ENCODE assay signal across 2 cellular contexts in the genomic region with DNA sequence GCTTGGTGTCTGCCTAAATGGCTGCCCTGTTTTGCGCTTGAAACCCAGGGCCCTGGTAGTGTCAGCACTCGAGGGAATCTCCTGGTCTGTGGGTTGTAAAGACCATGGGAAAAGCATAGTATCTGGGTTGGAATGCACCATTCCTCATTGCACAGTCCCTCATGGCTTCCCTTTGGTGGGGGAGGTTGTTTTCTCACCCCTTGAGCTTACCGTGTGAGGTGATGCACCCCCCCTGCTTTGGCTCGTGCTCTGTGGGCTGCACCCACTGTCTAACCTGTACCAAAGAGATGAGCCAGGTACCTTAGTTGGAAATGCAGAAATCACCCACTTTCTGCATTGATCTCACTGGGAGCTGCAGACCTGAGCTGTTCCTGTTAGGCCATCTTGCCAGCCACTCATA.
TF ChIP-seq lines count a peak whose summit lies in the region.

No MANE protein-coding gene starts in this region.

TF ChIP-seq in IMR-90, 13 proteins besides CTCF, POLR2A, EP300 and RAD21:
- TF ChIP-seq CEBPB (IDR thresholded peaks at IDR 0.05; ENCODE audit: low read depth, low read length), result no peak
- no peak for TF ChIP-seq FOS (IDR thresholded peaks at IDR 0.05; ENCODE audit: low read depth, low read length)
- TF ChIP-seq, protein P1, sequence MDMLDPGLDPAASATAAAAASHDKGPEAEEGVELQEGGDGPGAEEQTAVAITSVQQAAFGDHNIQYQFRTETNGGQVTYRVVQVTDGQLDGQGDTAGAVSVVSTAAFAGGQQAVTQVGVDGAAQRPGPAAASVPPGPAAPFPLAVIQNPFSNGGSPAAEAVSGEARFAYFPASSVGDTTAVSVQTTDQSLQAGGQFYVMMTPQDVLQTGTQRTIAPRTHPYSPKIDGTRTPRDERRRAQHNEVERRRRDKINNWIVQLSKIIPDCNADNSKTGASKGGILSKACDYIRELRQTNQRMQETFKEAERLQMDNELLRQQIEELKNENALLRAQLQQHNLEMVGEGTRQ (IDR thresholded peaks at IDR 0.05; ENCODE audit: low read depth, low read length), result no peak
- TF ChIP-seq MXI1 (IDR thresholded peaks at IDR 0.05; ENCODE audit: borderline replicate concordance, low read depth, low read length), result no peak
- TF ChIP-seq MAZ (IDR thresholded peaks at IDR 0.05; ENCODE audit: borderline replicate concordance, low read depth, low read length), result no peak
- no peak for TF ChIP-seq RCOR1 (IDR thresholded peaks at IDR 0.05; ENCODE audit: insufficient replicate concordance, low read length)
- TF ChIP-seq RFX5 (IDR thresholded peaks at IDR 0.05; ENCODE audit: low read depth, low read length), result no peak
- TF ChIP-seq, protein P2, sequence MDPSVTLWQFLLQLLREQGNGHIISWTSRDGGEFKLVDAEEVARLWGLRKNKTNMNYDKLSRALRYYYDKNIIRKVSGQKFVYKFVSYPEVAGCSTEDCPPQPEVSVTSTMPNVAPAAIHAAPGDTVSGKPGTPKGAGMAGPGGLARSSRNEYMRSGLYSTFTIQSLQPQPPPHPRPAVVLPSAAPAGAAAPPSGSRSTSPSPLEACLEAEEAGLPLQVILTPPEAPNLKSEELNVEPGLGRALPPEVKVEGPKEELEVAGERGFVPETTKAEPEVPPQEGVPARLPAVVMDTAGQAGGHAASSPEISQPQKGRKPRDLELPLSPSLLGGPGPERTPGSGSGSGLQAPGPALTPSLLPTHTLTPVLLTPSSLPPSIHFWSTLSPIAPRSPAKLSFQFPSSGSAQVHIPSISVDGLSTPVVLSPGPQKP (IDR thresholded peaks at IDR 0.05; ENCODE audit: borderline replicate concordance, low read depth, low read length), result no peak
- TF ChIP-seq CHD1 (IDR thresholded peaks at IDR 0.05; ENCODE audit: low read depth, low read length), result no peak
- no peak for TF ChIP-seq BHLHE40 (IDR thresholded peaks at IDR 0.05; ENCODE audit: low read depth, low read length)
- no peak for TF ChIP-seq SMC3 (IDR thresholded peaks at IDR 0.05; ENCODE audit: low read depth, low read length)
- TF ChIP-seq NFE2L2 (IDR thresholded peaks at IDR 0.05; ENCODE audit: low read depth, low read length), result no peak
- TF ChIP-seq MAFK (IDR thresholded peaks at IDR 0.05; ENCODE audit: low read depth, low read length), result no peak

TF ChIP-seq in WTC11, 78 proteins besides CTCF, POLR2A, EP300 and RAD21:
- TF ChIP-seq MYBL2 (CRISPR knock-in tag; IDR thresholded peaks at IDR 0.05) (no peak), SMAD3 (CRISPR knock-in tag; IDR thresholded peaks at IDR 0.05; ENCODE audit: borderline replicate concordance) (no peak), ELF4 (CRISPR knock-in tag; IDR thresholded peaks at IDR 0.05; ENCODE audit: low read depth) (no peak), ESRRA (CRISPR knock-in tag; IDR thresholded peaks at IDR 0.05; ENCODE audit: borderline replicate concordance) (no peak), ZNF219 (CRISPR knock-in tag; IDR thresholded peaks at IDR 0.05; ENCODE audit: borderline replicate concordance) (no peak), SP1 (CRISPR knock-in tag; conservative IDR thresholded peaks at IDR 0.05) (no peak), JAZF1 (CRISPR knock-in tag; IDR thresholded peaks at IDR 0.05) (no peak), GABPB1 (CRISPR knock-in tag; IDR thresholded peaks at IDR 0.05) (no peak), ZNF425 (CRISPR knock-in tag; conservative IDR thresholded peaks at IDR 0.05) (no peak), RELA (CRISPR knock-in tag; IDR thresholded peaks at IDR 0.05; ENCODE audit: borderline replicate concordance) (no peak), USF1 (CRISPR knock-in tag; IDR thresholded peaks at IDR 0.05) (no peak), GTF2I (CRISPR knock-in tag; conservative IDR thresholded peaks at IDR 0.05) (no peak), ETV6 (CRISPR knock-in tag; IDR thresholded peaks at IDR 0.05) (no peak), KAT7 (CRISPR knock-in tag; IDR thresholded peaks at IDR 0.05; ENCODE audit: borderline replicate concordance) (no peak)
- TF ChIP-seq, protein P3, sequence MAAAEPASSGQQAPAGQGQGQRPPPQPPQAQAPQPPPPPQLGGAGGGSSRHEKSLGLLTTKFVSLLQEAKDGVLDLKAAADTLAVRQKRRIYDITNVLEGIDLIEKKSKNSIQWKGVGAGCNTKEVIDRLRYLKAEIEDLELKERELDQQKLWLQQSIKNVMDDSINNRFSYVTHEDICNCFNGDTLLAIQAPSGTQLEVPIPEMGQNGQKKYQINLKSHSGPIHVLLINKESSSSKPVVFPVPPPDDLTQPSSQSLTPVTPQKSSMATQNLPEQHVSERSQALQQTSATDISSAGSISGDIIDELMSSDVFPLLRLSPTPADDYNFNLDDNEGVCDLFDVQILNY (CRISPR knock-in tag; IDR thresholded peaks at IDR 0.05), result no peak
- TF ChIP-seq, protein P4, sequence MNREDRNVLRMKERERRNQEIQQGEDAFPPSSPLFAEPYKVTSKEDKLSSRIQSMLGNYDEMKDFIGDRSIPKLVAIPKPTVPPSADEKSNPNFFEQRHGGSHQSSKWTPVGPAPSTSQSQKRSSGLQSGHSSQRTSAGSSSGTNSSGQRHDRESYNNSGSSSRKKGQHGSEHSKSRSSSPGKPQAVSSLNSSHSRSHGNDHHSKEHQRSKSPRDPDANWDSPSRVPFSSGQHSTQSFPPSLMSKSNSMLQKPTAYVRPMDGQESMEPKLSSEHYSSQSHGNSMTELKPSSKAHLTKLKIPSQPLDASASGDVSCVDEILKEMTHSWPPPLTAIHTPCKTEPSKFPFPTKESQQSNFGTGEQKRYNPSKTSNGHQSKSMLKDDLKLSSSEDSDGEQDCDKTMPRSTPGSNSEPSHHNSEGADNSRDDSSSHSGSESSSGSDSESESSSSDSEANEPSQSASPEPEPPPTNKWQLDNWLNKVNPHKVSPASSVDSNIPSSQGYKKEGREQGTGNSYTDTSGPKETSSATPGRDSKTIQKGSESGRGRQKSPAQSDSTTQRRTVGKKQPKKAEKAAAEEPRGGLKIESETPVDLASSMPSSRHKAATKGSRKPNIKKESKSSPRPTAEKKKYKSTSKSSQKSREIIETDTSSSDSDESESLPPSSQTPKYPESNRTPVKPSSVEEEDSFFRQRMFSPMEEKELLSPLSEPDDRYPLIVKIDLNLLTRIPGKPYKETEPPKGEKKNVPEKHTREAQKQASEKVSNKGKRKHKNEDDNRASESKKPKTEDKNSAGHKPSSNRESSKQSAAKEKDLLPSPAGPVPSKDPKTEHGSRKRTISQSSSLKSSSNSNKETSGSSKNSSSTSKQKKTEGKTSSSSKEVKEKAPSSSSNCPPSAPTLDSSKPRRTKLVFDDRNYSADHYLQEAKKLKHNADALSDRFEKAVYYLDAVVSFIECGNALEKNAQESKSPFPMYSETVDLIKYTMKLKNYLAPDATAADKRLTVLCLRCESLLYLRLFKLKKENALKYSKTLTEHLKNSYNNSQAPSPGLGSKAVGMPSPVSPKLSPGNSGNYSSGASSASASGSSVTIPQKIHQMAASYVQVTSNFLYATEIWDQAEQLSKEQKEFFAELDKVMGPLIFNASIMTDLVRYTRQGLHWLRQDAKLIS (CRISPR knock-in tag; IDR thresholded peaks at IDR 0.05; ENCODE audit: borderline replicate concordance), result no peak
- TF ChIP-seq, protein P5, sequence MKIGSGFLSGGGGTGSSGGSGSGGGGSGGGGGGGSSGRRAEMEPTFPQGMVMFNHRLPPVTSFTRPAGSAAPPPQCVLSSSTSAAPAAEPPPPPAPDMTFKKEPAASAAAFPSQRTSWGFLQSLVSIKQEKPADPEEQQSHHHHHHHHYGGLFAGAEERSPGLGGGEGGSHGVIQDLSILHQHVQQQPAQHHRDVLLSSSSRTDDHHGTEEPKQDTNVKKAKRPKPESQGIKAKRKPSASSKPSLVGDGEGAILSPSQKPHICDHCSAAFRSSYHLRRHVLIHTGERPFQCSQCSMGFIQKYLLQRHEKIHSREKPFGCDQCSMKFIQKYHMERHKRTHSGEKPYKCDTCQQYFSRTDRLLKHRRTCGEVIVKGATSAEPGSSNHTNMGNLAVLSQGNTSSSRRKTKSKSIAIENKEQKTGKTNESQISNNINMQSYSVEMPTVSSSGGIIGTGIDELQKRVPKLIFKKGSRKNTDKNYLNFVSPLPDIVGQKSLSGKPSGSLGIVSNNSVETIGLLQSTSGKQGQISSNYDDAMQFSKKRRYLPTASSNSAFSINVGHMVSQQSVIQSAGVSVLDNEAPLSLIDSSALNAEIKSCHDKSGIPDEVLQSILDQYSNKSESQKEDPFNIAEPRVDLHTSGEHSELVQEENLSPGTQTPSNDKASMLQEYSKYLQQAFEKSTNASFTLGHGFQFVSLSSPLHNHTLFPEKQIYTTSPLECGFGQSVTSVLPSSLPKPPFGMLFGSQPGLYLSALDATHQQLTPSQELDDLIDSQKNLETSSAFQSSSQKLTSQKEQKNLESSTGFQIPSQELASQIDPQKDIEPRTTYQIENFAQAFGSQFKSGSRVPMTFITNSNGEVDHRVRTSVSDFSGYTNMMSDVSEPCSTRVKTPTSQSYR (CRISPR knock-in tag; IDR thresholded peaks at IDR 0.05), result no peak
- TF ChIP-seq, protein P6, sequence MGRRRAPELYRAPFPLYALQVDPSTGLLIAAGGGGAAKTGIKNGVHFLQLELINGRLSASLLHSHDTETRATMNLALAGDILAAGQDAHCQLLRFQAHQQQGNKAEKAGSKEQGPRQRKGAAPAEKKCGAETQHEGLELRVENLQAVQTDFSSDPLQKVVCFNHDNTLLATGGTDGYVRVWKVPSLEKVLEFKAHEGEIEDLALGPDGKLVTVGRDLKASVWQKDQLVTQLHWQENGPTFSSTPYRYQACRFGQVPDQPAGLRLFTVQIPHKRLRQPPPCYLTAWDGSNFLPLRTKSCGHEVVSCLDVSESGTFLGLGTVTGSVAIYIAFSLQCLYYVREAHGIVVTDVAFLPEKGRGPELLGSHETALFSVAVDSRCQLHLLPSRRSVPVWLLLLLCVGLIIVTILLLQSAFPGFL (CRISPR knock-in tag; IDR thresholded peaks at IDR 0.05; ENCODE audit: borderline replicate concordance), result no peak
- TF ChIP-seq, protein P7, sequence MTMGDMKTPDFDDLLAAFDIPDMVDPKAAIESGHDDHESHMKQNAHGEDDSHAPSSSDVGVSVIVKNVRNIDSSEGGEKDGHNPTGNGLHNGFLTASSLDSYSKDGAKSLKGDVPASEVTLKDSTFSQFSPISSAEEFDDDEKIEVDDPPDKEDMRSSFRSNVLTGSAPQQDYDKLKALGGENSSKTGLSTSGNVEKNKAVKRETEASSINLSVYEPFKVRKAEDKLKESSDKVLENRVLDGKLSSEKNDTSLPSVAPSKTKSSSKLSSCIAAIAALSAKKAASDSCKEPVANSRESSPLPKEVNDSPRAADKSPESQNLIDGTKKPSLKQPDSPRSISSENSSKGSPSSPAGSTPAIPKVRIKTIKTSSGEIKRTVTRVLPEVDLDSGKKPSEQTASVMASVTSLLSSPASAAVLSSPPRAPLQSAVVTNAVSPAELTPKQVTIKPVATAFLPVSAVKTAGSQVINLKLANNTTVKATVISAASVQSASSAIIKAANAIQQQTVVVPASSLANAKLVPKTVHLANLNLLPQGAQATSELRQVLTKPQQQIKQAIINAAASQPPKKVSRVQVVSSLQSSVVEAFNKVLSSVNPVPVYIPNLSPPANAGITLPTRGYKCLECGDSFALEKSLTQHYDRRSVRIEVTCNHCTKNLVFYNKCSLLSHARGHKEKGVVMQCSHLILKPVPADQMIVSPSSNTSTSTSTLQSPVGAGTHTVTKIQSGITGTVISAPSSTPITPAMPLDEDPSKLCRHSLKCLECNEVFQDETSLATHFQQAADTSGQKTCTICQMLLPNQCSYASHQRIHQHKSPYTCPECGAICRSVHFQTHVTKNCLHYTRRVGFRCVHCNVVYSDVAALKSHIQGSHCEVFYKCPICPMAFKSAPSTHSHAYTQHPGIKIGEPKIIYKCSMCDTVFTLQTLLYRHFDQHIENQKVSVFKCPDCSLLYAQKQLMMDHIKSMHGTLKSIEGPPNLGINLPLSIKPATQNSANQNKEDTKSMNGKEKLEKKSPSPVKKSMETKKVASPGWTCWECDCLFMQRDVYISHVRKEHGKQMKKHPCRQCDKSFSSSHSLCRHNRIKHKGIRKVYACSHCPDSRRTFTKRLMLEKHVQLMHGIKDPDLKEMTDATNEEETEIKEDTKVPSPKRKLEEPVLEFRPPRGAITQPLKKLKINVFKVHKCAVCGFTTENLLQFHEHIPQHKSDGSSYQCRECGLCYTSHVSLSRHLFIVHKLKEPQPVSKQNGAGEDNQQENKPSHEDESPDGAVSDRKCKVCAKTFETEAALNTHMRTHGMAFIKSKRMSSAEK (CRISPR knock-in tag; IDR thresholded peaks at IDR 0.05; ENCODE audit: borderline replicate concordance), result no peak
- TF ChIP-seq, protein P8, sequence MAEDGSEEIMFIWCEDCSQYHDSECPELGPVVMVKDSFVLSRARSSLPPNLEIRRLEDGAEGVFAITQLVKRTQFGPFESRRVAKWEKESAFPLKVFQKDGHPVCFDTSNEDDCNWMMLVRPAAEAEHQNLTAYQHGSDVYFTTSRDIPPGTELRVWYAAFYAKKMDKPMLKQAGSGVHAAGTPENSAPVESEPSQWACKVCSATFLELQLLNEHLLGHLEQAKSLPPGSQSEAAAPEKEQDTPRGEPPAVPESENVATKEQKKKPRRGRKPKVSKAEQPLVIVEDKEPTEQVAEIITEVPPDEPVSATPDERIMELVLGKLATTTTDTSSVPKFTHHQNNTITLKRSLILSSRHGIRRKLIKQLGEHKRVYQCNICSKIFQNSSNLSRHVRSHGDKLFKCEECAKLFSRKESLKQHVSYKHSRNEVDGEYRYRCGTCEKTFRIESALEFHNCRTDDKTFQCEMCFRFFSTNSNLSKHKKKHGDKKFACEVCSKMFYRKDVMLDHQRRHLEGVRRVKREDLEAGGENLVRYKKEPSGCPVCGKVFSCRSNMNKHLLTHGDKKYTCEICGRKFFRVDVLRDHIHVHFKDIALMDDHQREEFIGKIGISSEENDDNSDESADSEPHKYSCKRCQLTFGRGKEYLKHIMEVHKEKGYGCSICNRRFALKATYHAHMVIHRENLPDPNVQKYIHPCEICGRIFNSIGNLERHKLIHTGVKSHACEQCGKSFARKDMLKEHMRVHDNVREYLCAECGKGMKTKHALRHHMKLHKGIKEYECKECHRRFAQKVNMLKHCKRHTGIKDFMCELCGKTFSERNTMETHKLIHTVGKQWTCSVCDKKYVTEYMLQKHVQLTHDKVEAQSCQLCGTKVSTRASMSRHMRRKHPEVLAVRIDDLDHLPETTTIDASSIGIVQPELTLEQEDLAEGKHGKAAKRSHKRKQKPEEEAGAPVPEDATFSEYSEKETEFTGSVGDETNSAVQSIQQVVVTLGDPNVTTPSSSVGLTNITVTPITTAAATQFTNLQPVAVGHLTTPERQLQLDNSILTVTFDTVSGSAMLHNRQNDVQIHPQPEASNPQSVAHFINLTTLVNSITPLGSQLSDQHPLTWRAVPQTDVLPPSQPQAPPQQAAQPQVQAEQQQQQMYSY (CRISPR knock-in tag; IDR thresholded peaks at IDR 0.05), result no peak
